Comparison of ENCODE assay signal across 1 cellular context in the genomic region with DNA sequence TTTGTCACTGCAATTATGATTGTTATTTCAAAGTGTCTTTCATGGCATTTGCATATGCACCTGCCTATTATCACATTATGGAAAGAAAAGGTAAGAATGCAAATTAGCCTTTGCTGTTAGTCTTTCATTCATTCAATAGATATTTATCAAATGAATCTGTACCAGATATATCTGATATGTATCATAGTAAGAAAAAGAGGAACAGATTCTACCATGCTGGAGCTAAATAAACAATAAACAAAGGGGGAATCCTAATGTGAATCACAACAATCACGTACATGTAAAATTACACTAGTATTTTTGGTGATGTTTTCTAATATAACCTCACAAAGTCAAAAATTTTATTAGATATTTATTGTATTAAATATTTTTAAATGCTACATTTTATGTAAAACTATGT.
TF ChIP-seq lines count a peak whose summit lies in the region.

No MANE protein-coding gene starts in this region.

TF ChIP-seq in GM12878, 131 proteins besides CTCF, POLR2A, EP300 and RAD21 (continued from another document):
- TF ChIP-seq, protein P1, sequence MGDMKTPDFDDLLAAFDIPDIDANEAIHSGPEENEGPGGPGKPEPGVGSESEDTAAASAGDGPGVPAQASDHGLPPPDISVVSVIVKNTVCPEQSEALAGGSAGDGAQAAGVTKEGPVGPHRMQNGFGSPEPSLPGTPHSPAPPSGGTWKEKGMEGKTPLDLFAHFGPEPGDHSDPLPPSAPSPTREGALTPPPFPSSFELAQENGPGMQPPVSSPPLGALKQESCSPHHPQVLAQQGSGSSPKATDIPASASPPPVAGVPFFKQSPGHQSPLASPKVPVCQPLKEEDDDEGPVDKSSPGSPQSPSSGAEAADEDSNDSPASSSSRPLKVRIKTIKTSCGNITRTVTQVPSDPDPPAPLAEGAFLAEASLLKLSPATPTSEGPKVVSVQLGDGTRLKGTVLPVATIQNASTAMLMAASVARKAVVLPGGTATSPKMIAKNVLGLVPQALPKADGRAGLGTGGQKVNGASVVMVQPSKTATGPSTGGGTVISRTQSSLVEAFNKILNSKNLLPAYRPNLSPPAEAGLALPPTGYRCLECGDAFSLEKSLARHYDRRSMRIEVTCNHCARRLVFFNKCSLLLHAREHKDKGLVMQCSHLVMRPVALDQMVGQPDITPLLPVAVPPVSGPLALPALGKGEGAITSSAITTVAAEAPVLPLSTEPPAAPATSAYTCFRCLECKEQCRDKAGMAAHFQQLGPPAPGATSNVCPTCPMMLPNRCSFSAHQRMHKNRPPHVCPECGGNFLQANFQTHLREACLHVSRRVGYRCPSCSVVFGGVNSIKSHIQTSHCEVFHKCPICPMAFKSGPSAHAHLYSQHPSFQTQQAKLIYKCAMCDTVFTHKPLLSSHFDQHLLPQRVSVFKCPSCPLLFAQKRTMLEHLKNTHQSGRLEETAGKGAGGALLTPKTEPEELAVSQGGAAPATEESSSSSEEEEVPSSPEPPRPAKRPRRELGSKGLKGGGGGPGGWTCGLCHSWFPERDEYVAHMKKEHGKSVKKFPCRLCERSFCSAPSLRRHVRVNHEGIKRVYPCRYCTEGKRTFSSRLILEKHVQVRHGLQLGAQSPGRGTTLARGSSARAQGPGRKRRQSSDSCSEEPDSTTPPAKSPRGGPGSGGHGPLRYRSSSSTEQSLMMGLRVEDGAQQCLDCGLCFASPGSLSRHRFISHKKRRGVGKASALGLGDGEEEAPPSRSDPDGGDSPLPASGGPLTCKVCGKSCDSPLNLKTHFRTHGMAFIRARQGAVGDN (IDR thresholded peaks at IDR 0.05): no peak
- no peak for TF ChIP-seq STAT3 (IDR thresholded peaks at IDR 0.05; ENCODE audit: low read depth, low read length)
- no peak for TF ChIP-seq PML (IDR thresholded peaks at IDR 0.05; ENCODE audit: low read length)
- no peak for TF ChIP-seq BMI1 (IDR thresholded peaks at IDR 0.05; ENCODE audit: borderline replicate concordance)
- no peak for TF ChIP-seq SREBF2 (IDR thresholded peaks at IDR 0.05; ENCODE audit: low read length)
- TF ChIP-seq, protein P2, sequence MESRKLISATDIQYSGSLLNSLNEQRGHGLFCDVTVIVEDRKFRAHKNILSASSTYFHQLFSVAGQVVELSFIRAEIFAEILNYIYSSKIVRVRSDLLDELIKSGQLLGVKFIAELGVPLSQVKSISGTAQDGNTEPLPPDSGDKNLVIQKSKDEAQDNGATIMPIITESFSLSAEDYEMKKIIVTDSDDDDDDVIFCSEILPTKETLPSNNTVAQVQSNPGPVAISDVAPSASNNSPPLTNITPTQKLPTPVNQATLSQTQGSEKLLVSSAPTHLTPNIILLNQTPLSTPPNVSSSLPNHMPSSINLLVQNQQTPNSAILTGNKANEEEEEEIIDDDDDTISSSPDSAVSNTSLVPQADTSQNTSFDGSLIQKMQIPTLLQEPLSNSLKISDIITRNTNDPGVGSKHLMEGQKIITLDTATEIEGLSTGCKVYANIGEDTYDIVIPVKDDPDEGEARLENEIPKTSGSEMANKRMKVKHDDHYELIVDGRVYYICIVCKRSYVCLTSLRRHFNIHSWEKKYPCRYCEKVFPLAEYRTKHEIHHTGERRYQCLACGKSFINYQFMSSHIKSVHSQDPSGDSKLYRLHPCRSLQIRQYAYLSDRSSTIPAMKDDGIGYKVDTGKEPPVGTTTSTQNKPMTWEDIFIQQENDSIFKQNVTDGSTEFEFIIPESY (IDR thresholded peaks at IDR 0.05): no peak
- TF ChIP-seq, protein P3, sequence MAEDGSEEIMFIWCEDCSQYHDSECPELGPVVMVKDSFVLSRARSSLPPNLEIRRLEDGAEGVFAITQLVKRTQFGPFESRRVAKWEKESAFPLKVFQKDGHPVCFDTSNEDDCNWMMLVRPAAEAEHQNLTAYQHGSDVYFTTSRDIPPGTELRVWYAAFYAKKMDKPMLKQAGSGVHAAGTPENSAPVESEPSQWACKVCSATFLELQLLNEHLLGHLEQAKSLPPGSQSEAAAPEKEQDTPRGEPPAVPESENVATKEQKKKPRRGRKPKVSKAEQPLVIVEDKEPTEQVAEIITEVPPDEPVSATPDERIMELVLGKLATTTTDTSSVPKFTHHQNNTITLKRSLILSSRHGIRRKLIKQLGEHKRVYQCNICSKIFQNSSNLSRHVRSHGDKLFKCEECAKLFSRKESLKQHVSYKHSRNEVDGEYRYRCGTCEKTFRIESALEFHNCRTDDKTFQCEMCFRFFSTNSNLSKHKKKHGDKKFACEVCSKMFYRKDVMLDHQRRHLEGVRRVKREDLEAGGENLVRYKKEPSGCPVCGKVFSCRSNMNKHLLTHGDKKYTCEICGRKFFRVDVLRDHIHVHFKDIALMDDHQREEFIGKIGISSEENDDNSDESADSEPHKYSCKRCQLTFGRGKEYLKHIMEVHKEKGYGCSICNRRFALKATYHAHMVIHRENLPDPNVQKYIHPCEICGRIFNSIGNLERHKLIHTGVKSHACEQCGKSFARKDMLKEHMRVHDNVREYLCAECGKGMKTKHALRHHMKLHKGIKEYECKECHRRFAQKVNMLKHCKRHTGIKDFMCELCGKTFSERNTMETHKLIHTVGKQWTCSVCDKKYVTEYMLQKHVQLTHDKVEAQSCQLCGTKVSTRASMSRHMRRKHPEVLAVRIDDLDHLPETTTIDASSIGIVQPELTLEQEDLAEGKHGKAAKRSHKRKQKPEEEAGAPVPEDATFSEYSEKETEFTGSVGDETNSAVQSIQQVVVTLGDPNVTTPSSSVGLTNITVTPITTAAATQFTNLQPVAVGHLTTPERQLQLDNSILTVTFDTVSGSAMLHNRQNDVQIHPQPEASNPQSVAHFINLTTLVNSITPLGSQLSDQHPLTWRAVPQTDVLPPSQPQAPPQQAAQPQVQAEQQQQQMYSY (CRISPR knock-in tag; IDR thresholded peaks at IDR 0.05): no peak
- TF ChIP-seq, protein P4, sequence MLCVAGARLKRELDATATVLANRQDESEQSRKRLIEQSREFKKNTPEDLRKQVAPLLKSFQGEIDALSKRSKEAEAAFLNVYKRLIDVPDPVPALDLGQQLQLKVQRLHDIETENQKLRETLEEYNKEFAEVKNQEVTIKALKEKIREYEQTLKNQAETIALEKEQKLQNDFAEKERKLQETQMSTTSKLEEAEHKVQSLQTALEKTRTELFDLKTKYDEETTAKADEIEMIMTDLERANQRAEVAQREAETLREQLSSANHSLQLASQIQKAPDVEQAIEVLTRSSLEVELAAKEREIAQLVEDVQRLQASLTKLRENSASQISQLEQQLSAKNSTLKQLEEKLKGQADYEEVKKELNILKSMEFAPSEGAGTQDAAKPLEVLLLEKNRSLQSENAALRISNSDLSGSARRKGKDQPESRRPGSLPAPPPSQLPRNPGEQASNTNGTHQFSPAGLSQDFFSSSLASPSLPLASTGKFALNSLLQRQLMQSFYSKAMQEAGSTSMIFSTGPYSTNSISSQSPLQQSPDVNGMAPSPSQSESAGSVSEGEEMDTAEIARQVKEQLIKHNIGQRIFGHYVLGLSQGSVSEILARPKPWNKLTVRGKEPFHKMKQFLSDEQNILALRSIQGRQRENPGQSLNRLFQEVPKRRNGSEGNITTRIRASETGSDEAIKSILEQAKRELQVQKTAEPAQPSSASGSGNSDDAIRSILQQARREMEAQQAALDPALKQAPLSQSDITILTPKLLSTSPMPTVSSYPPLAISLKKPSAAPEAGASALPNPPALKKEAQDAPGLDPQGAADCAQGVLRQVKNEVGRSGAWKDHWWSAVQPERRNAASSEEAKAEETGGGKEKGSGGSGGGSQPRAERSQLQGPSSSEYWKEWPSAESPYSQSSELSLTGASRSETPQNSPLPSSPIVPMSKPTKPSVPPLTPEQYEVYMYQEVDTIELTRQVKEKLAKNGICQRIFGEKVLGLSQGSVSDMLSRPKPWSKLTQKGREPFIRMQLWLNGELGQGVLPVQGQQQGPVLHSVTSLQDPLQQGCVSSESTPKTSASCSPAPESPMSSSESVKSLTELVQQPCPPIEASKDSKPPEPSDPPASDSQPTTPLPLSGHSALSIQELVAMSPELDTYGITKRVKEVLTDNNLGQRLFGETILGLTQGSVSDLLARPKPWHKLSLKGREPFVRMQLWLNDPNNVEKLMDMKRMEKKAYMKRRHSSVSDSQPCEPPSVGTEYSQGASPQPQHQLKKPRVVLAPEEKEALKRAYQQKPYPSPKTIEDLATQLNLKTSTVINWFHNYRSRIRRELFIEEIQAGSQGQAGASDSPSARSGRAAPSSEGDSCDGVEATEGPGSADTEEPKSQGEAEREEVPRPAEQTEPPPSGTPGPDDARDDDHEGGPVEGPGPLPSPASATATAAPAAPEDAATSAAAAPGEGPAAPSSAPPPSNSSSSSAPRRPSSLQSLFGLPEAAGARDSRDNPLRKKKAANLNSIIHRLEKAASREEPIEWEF (IDR thresholded peaks at IDR 0.05; ENCODE audit: insufficient replicate concordance, low read depth, low read length): no peak
- no peak for TF ChIP-seq FOXM1 (IDR thresholded peaks at IDR 0.05; ENCODE audit: low read depth, low read length)
- TF ChIP-seq, protein P5, sequence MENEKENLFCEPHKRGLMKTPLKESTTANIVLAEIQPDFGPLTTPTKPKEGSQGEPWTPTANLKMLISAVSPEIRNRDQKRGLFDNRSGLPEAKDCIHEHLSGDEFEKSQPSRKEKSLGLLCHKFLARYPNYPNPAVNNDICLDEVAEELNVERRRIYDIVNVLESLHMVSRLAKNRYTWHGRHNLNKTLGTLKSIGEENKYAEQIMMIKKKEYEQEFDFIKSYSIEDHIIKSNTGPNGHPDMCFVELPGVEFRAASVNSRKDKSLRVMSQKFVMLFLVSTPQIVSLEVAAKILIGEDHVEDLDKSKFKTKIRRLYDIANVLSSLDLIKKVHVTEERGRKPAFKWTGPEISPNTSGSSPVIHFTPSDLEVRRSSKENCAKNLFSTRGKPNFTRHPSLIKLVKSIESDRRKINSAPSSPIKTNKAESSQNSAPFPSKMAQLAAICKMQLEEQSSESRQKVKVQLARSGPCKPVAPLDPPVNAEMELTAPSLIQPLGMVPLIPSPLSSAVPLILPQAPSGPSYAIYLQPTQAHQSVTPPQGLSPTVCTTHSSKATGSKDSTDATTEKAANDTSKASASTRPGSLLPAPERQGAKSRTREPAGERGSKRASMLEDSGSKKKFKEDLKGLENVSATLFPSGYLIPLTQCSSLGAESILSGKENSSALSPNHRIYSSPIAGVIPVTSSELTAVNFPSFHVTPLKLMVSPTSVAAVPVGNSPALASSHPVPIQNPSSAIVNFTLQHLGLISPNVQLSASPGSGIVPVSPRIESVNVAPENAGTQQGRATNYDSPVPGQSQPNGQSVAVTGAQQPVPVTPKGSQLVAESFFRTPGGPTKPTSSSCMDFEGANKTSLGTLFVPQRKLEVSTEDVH (IDR thresholded peaks at IDR 0.05; ENCODE audit: low read depth, partially characterized antibody): no peak
